Comparison of ENCODE assay signal across 8 cellular contexts in the genomic region with DNA sequence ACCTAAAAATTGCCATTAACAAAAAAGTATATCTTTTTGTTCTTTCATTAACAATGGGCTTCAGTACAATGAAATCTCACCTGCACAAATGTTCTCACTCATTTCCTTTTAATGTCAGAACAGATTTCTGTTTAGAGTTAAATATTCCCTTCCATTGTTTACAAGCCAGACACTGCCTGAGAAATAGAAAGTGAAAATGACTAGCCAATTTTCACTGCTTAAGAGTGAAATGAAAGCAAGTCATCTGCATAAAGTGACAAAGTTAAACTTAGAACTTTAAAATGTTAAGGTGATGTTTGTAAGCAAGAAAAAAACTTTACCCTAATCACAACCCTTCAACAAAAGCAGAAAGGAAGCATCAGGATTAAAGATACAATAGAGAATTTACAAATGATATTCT. TPM values are rescaled to one million over a fixed set of nuclear protein-coding genes. Genes with fewer than 3 reads are reported as not detected.
DNase-seq lines count a peak whose midpoint lies in the region; ATAC-seq and TF ChIP-seq lines count a peak whose summit lies in the region.

No MANE protein-coding gene starts in this region.

- H3K9ac ChIP-seq in subcutaneous abdominal adipose tissue (ENCODE audit: low read length in 5 of 5), result peak overlapping the region in 2 of 5 donors; percentile 2 to 44

- H3K9me3 Mint-ChIP-seq in effector memory CD8-positive, alpha-beta T cell, result no peaks in the 10 kb centered on the region
- no peaks in the 10 kb centered on the region for H3K9me3 Mint-ChIP-seq in Caco-2 (ENCODE audit: unreplicated experiment)

- peak overlapping the region in 8 of 10 donors; percentile 9 to 77 (median 35) for H3K27ac ChIP-seq in heart right ventricle
- H3K27ac ChIP-seq in right cardiac atrium (ENCODE audit: low read length), result no peak overlapping the region
- peak overlapping the region; percentile 22 for H3K27ac ChIP-seq in subcutaneous abdominal adipose tissue (ENCODE audit: low read depth, low read length)

- TF ChIP-seq CTCF in heart right ventricle (IDR thresholded peaks at IDR 0.05), result no peak
- TF ChIP-seq CTCF in Caco-2 (IDR thresholded peaks at IDR 0.05; ENCODE audit: insufficient read depth in 1 of 2, low read depth in 1 of 2, low read length in 1 of 2, severe bottlenecking in 1 of 2, unreplicated experiment in 1 of 2), result no peak

- ATAC-seq in heart right ventricle, result peak in 3 of 8 donors; percentile 41 to 55 (median 47)
- no peak for ATAC-seq in right cardiac atrium
- peak; percentile 69 for ATAC-seq in HG03460 (IDR thresholded peaks at IDR 0.05; ENCODE audit: unreplicated experiment)
- ATAC-seq in effector memory CD8-positive, alpha-beta T cell (replicated peaks), result peak; percentile 74

- POLR2A ChIA-PET in Caco-2 (lab: Charles Lee), result no interaction called here

- no peaks in the 10 kb centered on the region for H3K9me3 ChIP-seq in heart right ventricle
- H3K9me3 ChIP-seq in right cardiac atrium (ENCODE audit: control insufficient read depth, low read length), result no peaks in the 10 kb centered on the region
- H3K9me3 ChIP-seq in subcutaneous abdominal adipose tissue (ENCODE audit: control insufficient read depth in 5 of 5, low read length in 5 of 5), result no peaks in the 10 kb centered on the region
- no peaks in the 10 kb centered on the region for H3K9me3 ChIP-seq in Caco-2

- no TSS peak for BruUV-seq in Caco-2 (replicated peaks; lab: Mats Ljungman, UMichigan)

- H3K4me3 ChIP-seq in heart right ventricle (peak overlapping the region in 3 of 10 donors; percentile 16 to 25 (median 19)), right cardiac atrium (ENCODE audit: low read length) (no peak overlapping the region), subcutaneous abdominal adipose tissue (ENCODE audit: low read depth in 1 of 5, low read length in 5 of 5) (peak overlapping the region in 2 of 5 donors; percentile 23 to 30), Caco-2 (ENCODE audit: low read depth, low read length) (no peak overlapping the region)

- H3K36me3 ChIP-seq in heart right ventricle (peaks cover 0 to 21% (median 0%) of the 10 kb centered on the region in 9 donors), subcutaneous abdominal adipose tissue (ENCODE audit: control insufficient read depth in 5 of 5, insufficient read depth in 5 of 5, low read length in 5 of 5) (peaks cover 0 to 9% (median 7%) of the 10 kb centered on the region in 5 donors), Caco-2 (ENCODE audit: control insufficient read depth, insufficient read depth, low read length) (no peaks in the 10 kb centered on the region)

- DNase-seq in heart right ventricle (no peak), right cardiac atrium (no peak), Caco-2 (no peak), MV-4-11 (lab: John Stamatoyannopoulos, UW) (no peak), NCI-H2227 (lab: John Stamatoyannopoulos, UW; ENCODE audit: unreplicated experiment) (no peak)
- DNase-seq in effector memory CD8-positive, alpha-beta T cell, result no peak

- intact Hi-C loops in heart right ventricle (cut with DNase I) (no loop called here), right cardiac atrium (cut with DNase I) (no loop called here), Caco-2 (cut with micrococcal nuclease; ENCODE audit: unreplicated experiment) (no loop called here)

- H3K27me3 Mint-ChIP-seq in effector memory CD8-positive, alpha-beta T cell, result no peaks in the 10 kb centered on the region
- no peaks in the 10 kb centered on the region for H3K27me3 Mint-ChIP-seq in Caco-2 (ENCODE audit: insufficient read depth, unreplicated experiment)

- peak overlapping the region; percentile 30 to 71 for H3K4me3 Mint-ChIP-seq in effector memory CD8-positive, alpha-beta T cell
- H3K4me3 Mint-ChIP-seq in Caco-2 (ENCODE audit: unreplicated experiment), result no peak overlapping the region

- peak overlapping the region; percentile 75 to 92 for H3K27ac Mint-ChIP-seq in effector memory CD8-positive, alpha-beta T cell
- no peak overlapping the region for H3K27ac Mint-ChIP-seq in Caco-2 (ENCODE audit: unreplicated experiment)

- H3K4me1 ChIP-seq in heart right ventricle, result peaks cover 0 to 39% (median 0%) of the 10 kb centered on the region in 9 donors
- H3K4me1 ChIP-seq in right cardiac atrium (ENCODE audit: control insufficient read depth, insufficient read depth, low read length), result no peaks in the 10 kb centered on the region
- H3K4me1 ChIP-seq in subcutaneous abdominal adipose tissue (ENCODE audit: control insufficient read depth in 5 of 5, insufficient read depth in 5 of 5, low read length in 5 of 5), result peaks cover 0 to 21% (median 6%) of the 10 kb centered on the region in 5 donors
- no peaks in the 10 kb centered on the region for H3K4me1 ChIP-seq in Caco-2

- H3K27me3 ChIP-seq in heart right ventricle (no peaks in the 10 kb centered on the region), right cardiac atrium (ENCODE audit: control insufficient read depth, insufficient read depth) (no peaks in the 10 kb centered on the region), subcutaneous abdominal adipose tissue (ENCODE audit: control insufficient read depth in 5 of 5, insufficient read depth in 4 of 5, low read length in 5 of 5) (no peaks in the 10 kb centered on the region), Caco-2 (replicated peaks; ENCODE audit: control insufficient read depth, insufficient read depth, low read length) (no peaks in the 10 kb centered on the region)

- no peaks in the 10 kb centered on the region for H3K36me3 Mint-ChIP-seq in effector memory CD8-positive, alpha-beta T cell (ENCODE audit: insufficient read depth)
- peaks cover 15% of the 10 kb centered on the region for H3K36me3 Mint-ChIP-seq in Caco-2 (ENCODE audit: insufficient read depth, unreplicated experiment)

- H3K4me1 Mint-ChIP-seq in effector memory CD8-positive, alpha-beta T cell (ENCODE audit: low read depth in 2 of 2), result peaks cover 20 to 41% of the 10 kb centered on the region in 2 donors
- no peaks in the 10 kb centered on the region for H3K4me1 Mint-ChIP-seq in Caco-2 (ENCODE audit: low read depth, unreplicated experiment)

- CTCF ChIA-PET in Caco-2 (lab: Charles Lee), result no interaction called here

RNA-seq across cellular contexts. Expression of gene COA6, which starts 27.5 kb away (rescaled TPM):
- total RNA-seq in heart right ventricle, result 10 to 100 TPM; 23.4 to 48.4 (median 29.1) TPM
- polyA plus RNA-seq in heart right ventricle, result 10 to 100 TPM; 95.3 to 98.5 TPM
- total RNA-seq in right cardiac atrium, result 10 to 100 TPM; 24.7 to 41.4 (median 34.8) TPM
- polyA plus RNA-seq in right cardiac atrium, result 94.3 TPM
- total RNA-seq in Caco-2 (2022), result 41.0 and 47.6 TPM in 2 replicates

Comparison
In these comparisons a context has a peak if more than half of its experiments do, and no peak if none do; other contexts are left out.
1. ATAC-seq: peak in HG03460 (single experiment) and effector memory CD8-positive, alpha-beta T cell (single experiment); none in right cardiac atrium (0 of 2).